Comparison of ENCODE assay signal across 8 cellular contexts in the genomic region with DNA sequence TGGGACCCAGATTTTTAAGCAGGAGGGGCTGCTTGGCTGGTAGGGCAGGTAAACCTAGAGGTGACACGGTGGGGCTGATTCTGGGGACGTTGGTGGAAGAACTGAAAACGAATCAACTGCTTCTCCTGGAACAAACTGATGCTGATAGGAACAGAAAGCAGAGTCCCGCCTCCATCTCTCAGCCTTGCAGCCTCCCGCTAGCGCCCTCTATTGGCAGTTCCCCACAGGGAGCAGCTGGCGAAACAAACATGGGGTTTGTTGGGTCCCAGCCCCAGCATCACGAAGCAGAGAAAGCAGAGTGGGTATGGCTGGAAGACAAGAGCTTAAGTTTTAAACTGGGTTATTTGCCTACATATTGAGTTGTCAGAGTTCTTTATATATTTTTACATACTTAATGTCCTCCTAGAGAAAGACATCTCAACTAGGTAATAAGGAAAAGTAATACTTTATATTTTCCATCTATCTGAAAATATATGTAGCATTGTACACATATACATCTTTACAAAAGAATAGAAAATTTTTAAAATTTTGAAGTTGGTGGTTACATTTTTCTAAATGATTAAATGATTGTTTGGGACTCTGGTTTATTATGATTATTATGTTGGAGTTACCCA. TPM values are rescaled to one million over a fixed set of nuclear protein-coding genes. Genes with fewer than 3 reads are reported as not detected.
DNase-seq lines count a peak whose midpoint lies in the region; ATAC-seq and TF ChIP-seq lines count a peak whose summit lies in the region.

No MANE protein-coding gene starts in this region.

- H3K4me3 ChIP-seq in OCI-LY3 (ENCODE audit: low read length) (peak overlapping the region; percentile 70), endodermal cell (ENCODE audit: low read length) (no peak overlapping the region), lower leg skin (ENCODE audit: low read depth, poor library complexity, severe bottlenecking) (no peak overlapping the region)

- no peaks in the 10 kb centered on the region for H3K4me1 ChIP-seq in OCI-LY3 (ENCODE audit: low read length)
- H3K4me1 ChIP-seq in endodermal cell (ENCODE audit: control insufficient read depth, insufficient read depth, low read length): no peaks in the 10 kb centered on the region

- TF ChIP-seq CTCF in HFFc6 (IDR thresholded peaks at IDR 0.05): peak; percentile 16; the same call in 1 of the 2 replicates
- peak; percentile 69 for TF ChIP-seq CTCF in OCI-LY3 (IDR thresholded peaks at IDR 0.05; ENCODE audit: low read depth, low read length)
- peak; percentile 93 for TF ChIP-seq CTCF in endodermal cell (conservative IDR thresholded peaks at IDR 0.05)
- TF ChIP-seq CTCF in lower leg skin (IDR thresholded peaks at IDR 0.05): no peak

- no peak overlapping the region for H3K27ac ChIP-seq in OCI-LY3 (ENCODE audit: low read length)
- H3K27ac ChIP-seq in endodermal cell (ENCODE audit: low read depth, low read length): no peak overlapping the region

- H3K9me3 Mint-ChIP-seq in HFFc6 (peaks cover 46% of the 10 kb centered on the region), endodermal cell (no peaks in the 10 kb centered on the region)
- no peaks in the 10 kb centered on the region for H3K9me3 Mint-ChIP-seq in stimulated activated effector memory CD8-positive, alpha-beta T cell treated with anti-CD3 and anti-CD28 coated beads, Interleukin-12 subunit alpha, Interleukin-12 subunit beta, amount 100 ng/mL, for 72 hours

- peak; percentile 40 for DNase-seq in activated CD4-positive, CD25-positive, alpha-beta regulatory T cell treated with anti-CD3 and anti-CD28 coated beads, Interleukin-2, amount 50 U/mL, for 72 hours
- DNase-seq in HFFc6: no peak
- DNase-seq in endodermal cell: peak; percentile 96
- DNase-seq in stimulated activated effector memory CD8-positive, alpha-beta T cell treated with anti-CD3 and anti-CD28 coated beads, Interleukin-12 subunit alpha, Interleukin-12 subunit beta, amount 100 ng/mL, for 72 hours (ENCODE audit: low spot score in 2 of 2): peak; percentile 18 to 54
- DNase-seq in NCI-H1105 (lab: John Stamatoyannopoulos, UW): no peak
- DNase-seq in lower leg skin (ENCODE audit: low spot score in 2 of 2): no peak

- H3K4me3 Mint-ChIP-seq in HFFc6 (no peak overlapping the region), endodermal cell (no peak overlapping the region)
- no peak overlapping the region for H3K4me3 Mint-ChIP-seq in stimulated activated effector memory CD8-positive, alpha-beta T cell treated with anti-CD3 and anti-CD28 coated beads, Interleukin-12 subunit alpha, Interleukin-12 subunit beta, amount 100 ng/mL, for 72 hours

- H3K9me3 ChIP-seq in OCI-LY3 (ENCODE audit: insufficient read depth, low read length) (no peaks in the 10 kb centered on the region), endodermal cell (ENCODE audit: control insufficient read depth, low read length) (no peaks in the 10 kb centered on the region)

- intact Hi-C loops in lower leg skin (cut with DNase I; ENCODE audit: low total_unique reads): no loop called here

- peak overlapping the region; percentile 68 for H3K4me2 ChIP-seq in OCI-LY3 (ENCODE audit: low read length)

- peak overlapping the region; percentile 74 for H2AFZ ChIP-seq in OCI-LY3 (ENCODE audit: low read depth, low read length)

- H3K4me1 Mint-ChIP-seq in HFFc6 (ENCODE audit: low read depth) (no peaks in the 10 kb centered on the region), endodermal cell (peaks cover 14% of the 10 kb centered on the region)
- no peaks in the 10 kb centered on the region for H3K4me1 Mint-ChIP-seq in stimulated activated effector memory CD8-positive, alpha-beta T cell treated with anti-CD3 and anti-CD28 coated beads, Interleukin-12 subunit alpha, Interleukin-12 subunit beta, amount 100 ng/mL, for 72 hours

- H3K27me3 Mint-ChIP-seq in HFFc6 (ENCODE audit: insufficient read depth) (peaks cover 1% of the 10 kb centered on the region), endodermal cell (ENCODE audit: insufficient read depth) (peaks cover 3% of the 10 kb centered on the region)

- H3K79me2 ChIP-seq in OCI-LY3 (ENCODE audit: low read length): no peaks in the 10 kb centered on the region

- H3K36me3 ChIP-seq in OCI-LY3 (replicated peaks; ENCODE audit: low read depth, low read length) (no peaks in the 10 kb centered on the region), endodermal cell (ENCODE audit: control insufficient read depth, insufficient read depth, low read length) (no peaks in the 10 kb centered on the region)

- H3K27ac Mint-ChIP-seq in HFFc6 (no peak overlapping the region), endodermal cell (no peak overlapping the region)
- H3K27ac Mint-ChIP-seq in stimulated activated effector memory CD8-positive, alpha-beta T cell treated with anti-CD3 and anti-CD28 coated beads, Interleukin-12 subunit alpha, Interleukin-12 subunit beta, amount 100 ng/mL, for 72 hours: no peak overlapping the region

- H4K20me1 ChIP-seq in OCI-LY3 (ENCODE audit: insufficient read depth, low read length): no peaks in the 10 kb centered on the region

- 54 to 58% methylated on average over 7 to 8 of the region's 8 CpGs for WGBS in endodermal cell (ENCODE audit: insufficient coverage in 1 of 2, insufficient read length in 1 of 2), 2 experiments
- 45 to 54% methylated on average over 8 of the region's 8 CpGs for WGBS in lower leg skin, 2 donors

- peaks cover 6% of the 10 kb centered on the region; the same call in 1 of the 2 replicates for H3K36me3 Mint-ChIP-seq in HFFc6 (ENCODE audit: low read depth)
- no peaks in the 10 kb centered on the region for H3K36me3 Mint-ChIP-seq in endodermal cell (ENCODE audit: low read depth)
- no peaks in the 10 kb centered on the region for H3K36me3 Mint-ChIP-seq in stimulated activated effector memory CD8-positive, alpha-beta T cell treated with anti-CD3 and anti-CD28 coated beads, Interleukin-12 subunit alpha, Interleukin-12 subunit beta, amount 100 ng/mL, for 72 hours

- H3K9ac ChIP-seq in OCI-LY3 (ENCODE audit: low read length) (no peak overlapping the region), endodermal cell (ENCODE audit: extremely low read depth, low read length, poor library complexity, severe bottlenecking) (no peak overlapping the region)

- no peaks in the 10 kb centered on the region for H3K27me3 ChIP-seq in OCI-LY3 (ENCODE audit: low read depth, low read length)
- H3K27me3 ChIP-seq in endodermal cell (ENCODE audit: control insufficient read depth, insufficient read depth, low read length, poor library complexity, severe bottlenecking): no peaks in the 10 kb centered on the region

- ATAC-seq in activated CD4-positive, CD25-positive, alpha-beta regulatory T cell treated with anti-CD3 and anti-CD28 coated beads, Interleukin-2, amount 50 U/mL, for 24 hours: no peak
- no peak for ATAC-seq in stimulated activated effector memory CD8-positive, alpha-beta T cell treated with anti-CD3 and anti-CD28 coated beads, Interleukin-12 subunit alpha, Interleukin-12 subunit beta, amount 100 ng/mL, for 72 hours

- no peak for TF ChIP-seq POLR2A in lower leg skin (IDR thresholded peaks at IDR 0.05)

RNA-seq across cellular contexts. Expression of gene FOXI2, which starts 42.3 kb away (rescaled TPM):
- total RNA-seq in HFFc6 (2021; fragmentation: NEBNext Ultra II Directional; extraction: Animal tissue kit (Norgen Biotek cat#: 25700)): not detected
- 10 to 100 TPM in 1 of 2 donors, 1 to 10 TPM in 1; 1.0 to 14.8 TPM for total RNA-seq in endodermal cell
- 1.3 TPM for polyA plus RNA-seq in endodermal cell (2013, experiment 1 of 2)
- polyA plus RNA-seq in endodermal cell (2013, experiment 2 of 2): 1.3 TPM
- total RNA-seq in lower leg skin: 1 to 10 TPM in 1 of 4 donors, under 1 TPM in 3; 0.11 to 2.4 (median 0.37) TPM

Comparison
In these comparisons a context has a peak if more than half of its experiments do, and no peak if none do; other contexts are left out.
1. DNase-seq: peak in activated CD4-positive, CD25-positive, alpha-beta regulatory T cell treated with anti-CD3 and anti-CD28 coated beads, Interleukin-2, amount 50 U/mL, for 72 hours (single experiment), endodermal cell (single experiment) and stimulated activated effector memory CD8-positive, alpha-beta T cell treated with anti-CD3 and anti-CD28 coated beads, Interleukin-12 subunit alpha, Interleukin-12 subunit beta, amount 100 ng/mL, for 72 hours (2 of 2); none in HFFc6 (single experiment), NCI-H1105 (single experiment) and lower leg skin (0 of 2).
2. CTCF ChIP-seq: peak in HFFc6 (single experiment), OCI-LY3 (single experiment) and endodermal cell (single experiment); none in lower leg skin (0 of 3).